Comparison of ENCODE assay signal across 8 cellular contexts in genomic region chr9:128829477-128830251, GRCh38. TPM values are rescaled to one million over a fixed set of nuclear protein-coding genes. Genes with fewer than 3 reads are reported as not detected.
DNase-seq lines count a peak whose midpoint lies in the region; ATAC-seq and TF ChIP-seq lines count a peak whose summit lies in the region.

Gene SPOUT1 (minus strand): TSS chr9:128829794. CDS start chr9:128829780, 14 bp downstream.

- peak; percentile 97 for ATAC-seq in HG02610 (IDR thresholded peaks at IDR 0.05; ENCODE audit: unreplicated experiment)

- no peaks in the 10 kb centered on the region for H3K27me3 Mint-ChIP-seq in activated naive CD8-positive, alpha-beta T cell treated with anti-CD3 and anti-CD28 coated beads for 36 hours
- peaks cover 2% of the 10 kb centered on the region for H3K27me3 Mint-ChIP-seq in glutamatergic neuron (ENCODE audit: unreplicated experiment)
- H3K27me3 Mint-ChIP-seq in osteocyte (ENCODE audit: unreplicated experiment), result no peaks in the 10 kb centered on the region

- TF ChIP-seq CTCF in glutamatergic neuron (IDR thresholded peaks at IDR 0.05; ENCODE audit: partially characterized antibody, unreplicated experiment) (no peak), osteocyte (IDR thresholded peaks at IDR 0.05) (no peak)

- H3K27ac ChIP-seq in thymus (ENCODE audit: low read depth), result peak within 1 kb of the TSS; percentile 85

- peak within 1 kb of the TSS; percentile 82 for H3K4me3 ChIP-seq in GM08714 (ENCODE audit: low read length)
- H3K4me3 ChIP-seq in thymus (ENCODE audit: low read length), result peak within 1 kb of the TSS; percentile 88

- DNase-seq in NCI-H1092 treated with DMSO at 0.1 percent for 48 hours (lab: John Stamatoyannopoulos, UW) (peak; percentile 95), SKM-1 treated with dmso at 0.1 percent for 144 hours (lab: John Stamatoyannopoulos, UW; ENCODE audit: unreplicated experiment) (peak; percentile 91), glutamatergic neuron (peak; percentile 93), osteocyte (ENCODE audit: extremely low spot score, unreplicated experiment) (peak; percentile 97)
- DNase-seq in activated naive CD8-positive, alpha-beta T cell treated with anti-CD3 and anti-CD28 coated beads for 36 hours, result peak; percentile 96

- H3K27me3 ChIP-seq in thymus (ENCODE audit: control insufficient read depth, insufficient read depth), result no peaks in the 10 kb centered on the region

- H3K27ac Mint-ChIP-seq in activated naive CD8-positive, alpha-beta T cell treated with anti-CD3 and anti-CD28 coated beads for 36 hours, result peak within 1 kb of the TSS; percentile 93
- no peak within 1 kb of the TSS for H3K27ac Mint-ChIP-seq in glutamatergic neuron (ENCODE audit: unreplicated experiment)
- peak within 1 kb of the TSS; percentile 78 for H3K27ac Mint-ChIP-seq in osteocyte (ENCODE audit: unreplicated experiment)

- H3K4me3 Mint-ChIP-seq in activated naive CD8-positive, alpha-beta T cell treated with anti-CD3 and anti-CD28 coated beads for 36 hours, result peak within 1 kb of the TSS; percentile 95
- H3K4me3 Mint-ChIP-seq in glutamatergic neuron (ENCODE audit: unreplicated experiment), result peak within 1 kb of the TSS; percentile 92
- H3K4me3 Mint-ChIP-seq in osteocyte (ENCODE audit: unreplicated experiment), result peak within 1 kb of the TSS; percentile 89

- peaks cover 5% of the 10 kb centered on the region for H3K4me1 ChIP-seq in thymus (ENCODE audit: control insufficient read depth, insufficient read depth, low read length)

- peaks cover 33% of the 10 kb centered on the region for H3K36me3 ChIP-seq in thymus (ENCODE audit: control insufficient read depth, insufficient read depth)

- no peaks in the 10 kb centered on the region for H3K9me3 ChIP-seq in thymus (ENCODE audit: control insufficient read depth)

- peaks cover 22% of the 10 kb centered on the region for H3K36me3 Mint-ChIP-seq in activated naive CD8-positive, alpha-beta T cell treated with anti-CD3 and anti-CD28 coated beads for 36 hours
- H3K36me3 Mint-ChIP-seq in glutamatergic neuron (ENCODE audit: unreplicated experiment), result no peaks in the 10 kb centered on the region
- H3K36me3 Mint-ChIP-seq in osteocyte (ENCODE audit: unreplicated experiment), result peaks cover 7% of the 10 kb centered on the region

- no peaks in the 10 kb centered on the region for H3K9me3 Mint-ChIP-seq in activated naive CD8-positive, alpha-beta T cell treated with anti-CD3 and anti-CD28 coated beads for 36 hours
- peaks cover 7% of the 10 kb centered on the region for H3K9me3 Mint-ChIP-seq in glutamatergic neuron (ENCODE audit: unreplicated experiment)
- H3K9me3 Mint-ChIP-seq in osteocyte (ENCODE audit: unreplicated experiment), result no peaks in the 10 kb centered on the region

- H3K4me1 Mint-ChIP-seq in activated naive CD8-positive, alpha-beta T cell treated with anti-CD3 and anti-CD28 coated beads for 36 hours, result peaks cover 18% of the 10 kb centered on the region
- peaks cover 6% of the 10 kb centered on the region for H3K4me1 Mint-ChIP-seq in glutamatergic neuron (ENCODE audit: low read depth, unreplicated experiment)
- peaks cover 17% of the 10 kb centered on the region for H3K4me1 Mint-ChIP-seq in osteocyte (ENCODE audit: unreplicated experiment)

- WGBS in thymus, result under 1% methylated on average over 56 of the region's 56 CpGs

RNA-seq across cellular contexts. Expression of gene SPOUT1, which starts in this region (rescaled TPM):
- total RNA-seq in activated naive CD8-positive, alpha-beta T cell treated with anti-CD3 and anti-CD28 coated beads for 36 hours, result 100 to 1,000 TPM; 109 to 111 TPM
- total RNA-seq in glutamatergic neuron (ENCODE audit: unreplicated experiment), result 22.3 TPM
- total RNA-seq in osteocyte, result 34.8 and 36.7 TPM in 2 replicates
- 48.5 TPM for polyA plus RNA-seq in thymus

Comparison
In these comparisons a context has a peak if more than half of its experiments do, and no peak if none do; other contexts are left out.
1. Peak in every context shown above with its lines: DNase-seq, ATAC-seq, H3K4me3 ChIP-seq and H3K27ac ChIP-seq.